Comparison of ENCODE assay signal across 8 cellular contexts in the genomic region with DNA sequence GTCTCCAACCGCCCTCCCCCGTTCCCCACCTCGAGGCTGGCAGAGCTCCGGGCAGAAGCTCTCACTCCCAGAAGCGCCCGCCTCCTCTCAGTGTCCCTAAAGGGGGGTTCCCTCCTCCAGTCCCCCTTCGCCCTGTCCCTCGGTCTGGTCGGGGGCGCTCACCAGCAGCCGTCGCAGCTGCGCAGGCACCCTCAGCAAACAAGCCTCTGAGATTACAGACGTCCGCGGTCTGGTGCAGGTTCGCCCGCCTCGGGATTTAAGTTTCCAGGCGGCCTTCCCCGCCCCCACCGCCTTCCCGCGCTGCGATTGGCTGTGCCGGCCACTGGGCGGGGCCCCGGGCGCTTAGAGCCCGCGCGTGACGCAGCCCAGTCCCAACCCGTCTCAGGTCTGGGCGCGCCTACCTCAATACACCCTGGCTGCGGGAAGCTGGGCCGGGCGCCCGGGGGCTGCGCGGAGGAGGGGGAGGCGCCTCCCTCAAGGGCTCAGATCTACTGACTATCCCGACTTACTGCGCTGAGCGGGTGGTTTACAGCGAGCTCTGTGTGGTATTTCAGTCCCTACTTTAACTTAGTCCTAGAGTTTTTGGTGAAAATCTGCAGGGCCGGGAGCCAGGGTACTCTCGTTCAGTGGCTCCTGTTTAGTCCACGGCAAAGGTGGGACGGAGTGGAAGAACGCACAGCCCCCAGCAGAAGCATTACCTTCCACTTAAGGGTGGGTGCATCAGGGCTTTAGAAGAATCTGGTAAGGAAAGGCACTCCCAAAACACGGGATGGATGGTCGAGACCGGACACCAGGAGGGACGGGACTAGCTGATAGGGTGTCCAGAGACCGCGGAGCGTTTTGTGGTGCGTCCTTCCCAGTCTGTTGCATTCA. TPM values are rescaled to one million over a fixed set of nuclear protein-coding genes. Genes with fewer than 3 reads are reported as not detected.
A peak's percentile ranks its signal among the peaks of the same experiment; 100 is the strongest.
DNase-seq lines count a peak whose midpoint lies in the region; ATAC-seq and TF ChIP-seq lines count a peak whose summit lies in the region.

Gene CTSV (minus strand): TSS at position 234 of the 873 bp plus-strand sequence. CDS start 1,099 bp downstream, outside the sequence.

- no peak within 1 kb of the TSS for H3K27ac ChIP-seq in brain microvascular endothelial cell
- no peak within 1 kb of the TSS for H3K27ac ChIP-seq in skeletal muscle tissue (ENCODE audit: low read depth, low read length)

- in situ Hi-C loops in brain microvascular endothelial cell (cut with HindIII; ENCODE audit: low pct_ligation_motif_present, low sequenced_read_pairs), result no loop called here

- H3K36me3 ChIP-seq in brain microvascular endothelial cell (replicated peaks) (no peaks in the 10 kb centered on the region), skeletal muscle tissue (ENCODE audit: control insufficient read depth in 3 of 3, insufficient read depth in 3 of 3, low read length in 3 of 3) (no peaks in the 10 kb centered on the region)

- H3K9ac ChIP-seq in skeletal muscle tissue (ENCODE audit: low read depth in 1 of 3, low read length in 3 of 3), result peak within 1 kb of the TSS; percentile 34 to 76 (median 57)

- H3K27me3 ChIP-seq in brain microvascular endothelial cell (replicated peaks) (no peaks in the 10 kb centered on the region), skeletal muscle tissue (ENCODE audit: control insufficient read depth in 3 of 3, insufficient read depth in 3 of 3, low read length in 3 of 3) (peaks cover 4 to 11% (median 5%) of the 10 kb centered on the region in 3 donors)

- peak; percentile 99 for ATAC-seq in GM18502 (IDR thresholded peaks at IDR 0.05; ENCODE audit: poor library complexity, unreplicated experiment)
- peak; percentile 91 for ATAC-seq in HG02970 (IDR thresholded peaks at IDR 0.05; ENCODE audit: low FRiP score, unreplicated experiment)
- ATAC-seq in HG03025 (IDR thresholded peaks at IDR 0.05; ENCODE audit: low FRiP score, unreplicated experiment), result no peak

- peaks cover 0 to 4% (median 3%) of the 10 kb centered on the region in 3 donors for H3K4me1 ChIP-seq in skeletal muscle tissue (ENCODE audit: control insufficient read depth in 3 of 3, insufficient read depth in 3 of 3, low read length in 3 of 3)

- H3K4me3 ChIP-seq in brain microvascular endothelial cell (ENCODE audit: low read depth, low read length) (peak within 1 kb of the TSS; percentile 64), iPS-18c (ENCODE audit: insufficient read depth, low read depth, low read length) (peak within 1 kb of the TSS; percentile 85), skeletal muscle tissue (ENCODE audit: low read length in 3 of 3) (peak within 1 kb of the TSS; percentile 60 to 78 (median 77))

- no peak for TF ChIP-seq CTCF in brain microvascular endothelial cell (IDR thresholded peaks at IDR 0.05; ENCODE audit: low read depth, low read length, missing control alignments)

- no peaks in the 10 kb centered on the region for H3K9me3 ChIP-seq in iPS-18c (ENCODE audit: control insufficient read depth, insufficient read depth, low read length)
- H3K9me3 ChIP-seq in skeletal muscle tissue (ENCODE audit: control insufficient read depth in 3 of 3, low read length in 3 of 3), result peaks cover 0 to 2% (median 2%) of the 10 kb centered on the region in 3 donors

- peak; percentile 89 to 92 for DNase-seq in NCI-H2081 (lab: John Stamatoyannopoulos, UW)
- peak; percentile 79 for DNase-seq in UCSD-AML1 (lab: John Stamatoyannopoulos, UW; ENCODE audit: unreplicated experiment)
- peak; percentile 72 for DNase-seq in brain microvascular endothelial cell

RNA-seq across cellular contexts. Expression of gene CTSV, which starts in this region (rescaled TPM):
- 1.6 TPM for total RNA-seq in skeletal muscle tissue
